1 cellular context compared by ENCODE assay signal in genomic region chr7:70710651-70711050, GRCh38.
TF ChIP-seq lines count a peak whose summit lies in the region.

No MANE protein-coding gene starts in this region.

TF ChIP-seq in WTC11, 78 proteins besides CTCF, POLR2A, EP300 and RAD21 (continued from another document):
- TF ChIP-seq, protein P1, sequence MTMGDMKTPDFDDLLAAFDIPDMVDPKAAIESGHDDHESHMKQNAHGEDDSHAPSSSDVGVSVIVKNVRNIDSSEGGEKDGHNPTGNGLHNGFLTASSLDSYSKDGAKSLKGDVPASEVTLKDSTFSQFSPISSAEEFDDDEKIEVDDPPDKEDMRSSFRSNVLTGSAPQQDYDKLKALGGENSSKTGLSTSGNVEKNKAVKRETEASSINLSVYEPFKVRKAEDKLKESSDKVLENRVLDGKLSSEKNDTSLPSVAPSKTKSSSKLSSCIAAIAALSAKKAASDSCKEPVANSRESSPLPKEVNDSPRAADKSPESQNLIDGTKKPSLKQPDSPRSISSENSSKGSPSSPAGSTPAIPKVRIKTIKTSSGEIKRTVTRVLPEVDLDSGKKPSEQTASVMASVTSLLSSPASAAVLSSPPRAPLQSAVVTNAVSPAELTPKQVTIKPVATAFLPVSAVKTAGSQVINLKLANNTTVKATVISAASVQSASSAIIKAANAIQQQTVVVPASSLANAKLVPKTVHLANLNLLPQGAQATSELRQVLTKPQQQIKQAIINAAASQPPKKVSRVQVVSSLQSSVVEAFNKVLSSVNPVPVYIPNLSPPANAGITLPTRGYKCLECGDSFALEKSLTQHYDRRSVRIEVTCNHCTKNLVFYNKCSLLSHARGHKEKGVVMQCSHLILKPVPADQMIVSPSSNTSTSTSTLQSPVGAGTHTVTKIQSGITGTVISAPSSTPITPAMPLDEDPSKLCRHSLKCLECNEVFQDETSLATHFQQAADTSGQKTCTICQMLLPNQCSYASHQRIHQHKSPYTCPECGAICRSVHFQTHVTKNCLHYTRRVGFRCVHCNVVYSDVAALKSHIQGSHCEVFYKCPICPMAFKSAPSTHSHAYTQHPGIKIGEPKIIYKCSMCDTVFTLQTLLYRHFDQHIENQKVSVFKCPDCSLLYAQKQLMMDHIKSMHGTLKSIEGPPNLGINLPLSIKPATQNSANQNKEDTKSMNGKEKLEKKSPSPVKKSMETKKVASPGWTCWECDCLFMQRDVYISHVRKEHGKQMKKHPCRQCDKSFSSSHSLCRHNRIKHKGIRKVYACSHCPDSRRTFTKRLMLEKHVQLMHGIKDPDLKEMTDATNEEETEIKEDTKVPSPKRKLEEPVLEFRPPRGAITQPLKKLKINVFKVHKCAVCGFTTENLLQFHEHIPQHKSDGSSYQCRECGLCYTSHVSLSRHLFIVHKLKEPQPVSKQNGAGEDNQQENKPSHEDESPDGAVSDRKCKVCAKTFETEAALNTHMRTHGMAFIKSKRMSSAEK (CRISPR knock-in tag; IDR thresholded peaks at IDR 0.05; ENCODE audit: borderline replicate concordance) = no peak
- TF ChIP-seq TCF7 (CRISPR knock-in tag; IDR thresholded peaks at IDR 0.05; ENCODE audit: low read depth) (no peak), FOXP1 (CRISPR knock-in tag; IDR thresholded peaks at IDR 0.05; ENCODE audit: borderline replicate concordance) (no peak), NR3C1 (CRISPR knock-in tag; conservative IDR thresholded peaks at IDR 0.05; ENCODE audit: low read depth) (no peak), EMX1 (CRISPR knock-in tag; IDR thresholded peaks at IDR 0.05) (no peak), SOX15 (CRISPR knock-in tag; IDR thresholded peaks at IDR 0.05) (no peak), CBFB (CRISPR knock-in tag; IDR thresholded peaks at IDR 0.05; ENCODE audit: low read depth) (no peak), NFATC4 (CRISPR knock-in tag; IDR thresholded peaks at IDR 0.05) (no peak), CREM (CRISPR knock-in tag; IDR thresholded peaks at IDR 0.05) (no peak), GTF2I (CRISPR knock-in tag; conservative IDR thresholded peaks at IDR 0.05) (no peak), ELF4 (CRISPR knock-in tag; IDR thresholded peaks at IDR 0.05; ENCODE audit: low read depth) (no peak)
- TF ChIP-seq, protein P2, sequence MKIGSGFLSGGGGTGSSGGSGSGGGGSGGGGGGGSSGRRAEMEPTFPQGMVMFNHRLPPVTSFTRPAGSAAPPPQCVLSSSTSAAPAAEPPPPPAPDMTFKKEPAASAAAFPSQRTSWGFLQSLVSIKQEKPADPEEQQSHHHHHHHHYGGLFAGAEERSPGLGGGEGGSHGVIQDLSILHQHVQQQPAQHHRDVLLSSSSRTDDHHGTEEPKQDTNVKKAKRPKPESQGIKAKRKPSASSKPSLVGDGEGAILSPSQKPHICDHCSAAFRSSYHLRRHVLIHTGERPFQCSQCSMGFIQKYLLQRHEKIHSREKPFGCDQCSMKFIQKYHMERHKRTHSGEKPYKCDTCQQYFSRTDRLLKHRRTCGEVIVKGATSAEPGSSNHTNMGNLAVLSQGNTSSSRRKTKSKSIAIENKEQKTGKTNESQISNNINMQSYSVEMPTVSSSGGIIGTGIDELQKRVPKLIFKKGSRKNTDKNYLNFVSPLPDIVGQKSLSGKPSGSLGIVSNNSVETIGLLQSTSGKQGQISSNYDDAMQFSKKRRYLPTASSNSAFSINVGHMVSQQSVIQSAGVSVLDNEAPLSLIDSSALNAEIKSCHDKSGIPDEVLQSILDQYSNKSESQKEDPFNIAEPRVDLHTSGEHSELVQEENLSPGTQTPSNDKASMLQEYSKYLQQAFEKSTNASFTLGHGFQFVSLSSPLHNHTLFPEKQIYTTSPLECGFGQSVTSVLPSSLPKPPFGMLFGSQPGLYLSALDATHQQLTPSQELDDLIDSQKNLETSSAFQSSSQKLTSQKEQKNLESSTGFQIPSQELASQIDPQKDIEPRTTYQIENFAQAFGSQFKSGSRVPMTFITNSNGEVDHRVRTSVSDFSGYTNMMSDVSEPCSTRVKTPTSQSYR (CRISPR knock-in tag; IDR thresholded peaks at IDR 0.05) = no peak
- TF ChIP-seq, protein P3, sequence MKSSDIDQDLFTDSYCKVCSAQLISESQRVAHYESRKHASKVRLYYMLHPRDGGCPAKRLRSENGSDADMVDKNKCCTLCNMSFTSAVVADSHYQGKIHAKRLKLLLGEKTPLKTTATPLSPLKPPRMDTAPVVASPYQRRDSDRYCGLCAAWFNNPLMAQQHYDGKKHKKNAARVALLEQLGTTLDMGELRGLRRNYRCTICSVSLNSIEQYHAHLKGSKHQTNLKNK (CRISPR knock-in tag; IDR thresholded peaks at IDR 0.05) = no peak
- TF ChIP-seq, protein P4, sequence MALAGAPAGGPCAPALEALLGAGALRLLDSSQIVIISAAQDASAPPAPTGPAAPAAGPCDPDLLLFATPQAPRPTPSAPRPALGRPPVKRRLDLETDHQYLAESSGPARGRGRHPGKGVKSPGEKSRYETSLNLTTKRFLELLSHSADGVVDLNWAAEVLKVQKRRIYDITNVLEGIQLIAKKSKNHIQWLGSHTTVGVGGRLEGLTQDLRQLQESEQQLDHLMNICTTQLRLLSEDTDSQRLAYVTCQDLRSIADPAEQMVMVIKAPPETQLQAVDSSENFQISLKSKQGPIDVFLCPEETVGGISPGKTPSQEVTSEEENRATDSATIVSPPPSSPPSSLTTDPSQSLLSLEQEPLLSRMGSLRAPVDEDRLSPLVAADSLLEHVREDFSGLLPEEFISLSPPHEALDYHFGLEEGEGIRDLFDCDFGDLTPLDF (CRISPR knock-in tag; IDR thresholded peaks at IDR 0.05) = no peak
- TF ChIP-seq, protein P5, sequence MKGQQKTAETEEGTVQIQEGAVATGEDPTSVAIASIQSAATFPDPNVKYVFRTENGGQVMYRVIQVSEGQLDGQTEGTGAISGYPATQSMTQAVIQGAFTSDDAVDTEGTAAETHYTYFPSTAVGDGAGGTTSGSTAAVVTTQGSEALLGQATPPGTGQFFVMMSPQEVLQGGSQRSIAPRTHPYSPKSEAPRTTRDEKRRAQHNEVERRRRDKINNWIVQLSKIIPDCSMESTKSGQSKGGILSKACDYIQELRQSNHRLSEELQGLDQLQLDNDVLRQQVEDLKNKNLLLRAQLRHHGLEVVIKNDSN (CRISPR knock-in tag; IDR thresholded peaks at IDR 0.05) = no peak
TF ChIP-seq in WTC11: peak in this region for 0.
